1 cellular context compared by ENCODE assay signal in the genomic region with DNA sequence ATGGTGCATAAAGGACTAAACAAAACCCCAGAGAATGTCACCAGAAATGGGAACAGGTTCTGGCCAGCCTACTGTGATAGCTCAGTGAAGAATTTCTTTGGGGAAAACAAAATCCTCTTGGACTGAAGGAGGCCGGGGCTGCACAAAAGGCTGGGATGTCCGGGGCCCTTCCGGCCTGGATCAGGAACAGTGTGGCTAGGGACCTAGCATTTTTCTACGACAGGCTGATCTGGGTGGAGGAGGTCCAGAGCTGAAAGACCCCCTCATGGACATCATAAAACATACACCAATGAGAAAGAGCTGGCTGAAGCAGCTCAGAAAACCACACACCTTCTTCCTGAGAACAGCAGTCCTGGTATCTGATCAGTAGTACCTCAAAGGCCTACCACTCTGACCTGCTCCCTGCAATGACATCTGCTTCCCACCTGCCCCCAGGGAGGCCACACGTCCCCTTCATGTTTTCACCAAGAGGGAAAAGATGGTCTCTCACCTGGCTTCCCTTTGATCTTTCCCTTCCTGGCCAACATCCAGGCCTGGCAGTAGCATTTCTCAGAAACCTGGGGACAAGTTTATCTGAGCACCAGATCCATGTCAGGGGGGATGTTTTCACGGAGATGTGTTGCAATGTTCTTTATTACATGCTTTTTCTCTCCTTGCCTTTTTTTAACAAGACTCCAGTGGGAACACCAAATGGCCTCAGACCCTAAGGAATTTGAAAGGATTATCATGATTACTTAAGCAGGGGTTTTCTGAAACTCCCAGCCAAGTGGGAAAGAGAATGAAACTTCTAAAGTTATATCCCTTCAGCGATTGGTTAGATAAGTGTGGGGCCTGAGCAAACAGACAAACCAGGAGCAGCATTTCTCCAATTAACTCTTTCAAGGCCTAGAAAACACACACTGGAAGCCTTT.
TF ChIP-seq lines count a peak whose summit lies in the region.

No MANE protein-coding gene starts in this region.

TF ChIP-seq in HepG2, 621 proteins besides CTCF, POLR2A, EP300 and RAD21 (continued from another document and continues in another):
- TF ChIP-seq, protein P1, sequence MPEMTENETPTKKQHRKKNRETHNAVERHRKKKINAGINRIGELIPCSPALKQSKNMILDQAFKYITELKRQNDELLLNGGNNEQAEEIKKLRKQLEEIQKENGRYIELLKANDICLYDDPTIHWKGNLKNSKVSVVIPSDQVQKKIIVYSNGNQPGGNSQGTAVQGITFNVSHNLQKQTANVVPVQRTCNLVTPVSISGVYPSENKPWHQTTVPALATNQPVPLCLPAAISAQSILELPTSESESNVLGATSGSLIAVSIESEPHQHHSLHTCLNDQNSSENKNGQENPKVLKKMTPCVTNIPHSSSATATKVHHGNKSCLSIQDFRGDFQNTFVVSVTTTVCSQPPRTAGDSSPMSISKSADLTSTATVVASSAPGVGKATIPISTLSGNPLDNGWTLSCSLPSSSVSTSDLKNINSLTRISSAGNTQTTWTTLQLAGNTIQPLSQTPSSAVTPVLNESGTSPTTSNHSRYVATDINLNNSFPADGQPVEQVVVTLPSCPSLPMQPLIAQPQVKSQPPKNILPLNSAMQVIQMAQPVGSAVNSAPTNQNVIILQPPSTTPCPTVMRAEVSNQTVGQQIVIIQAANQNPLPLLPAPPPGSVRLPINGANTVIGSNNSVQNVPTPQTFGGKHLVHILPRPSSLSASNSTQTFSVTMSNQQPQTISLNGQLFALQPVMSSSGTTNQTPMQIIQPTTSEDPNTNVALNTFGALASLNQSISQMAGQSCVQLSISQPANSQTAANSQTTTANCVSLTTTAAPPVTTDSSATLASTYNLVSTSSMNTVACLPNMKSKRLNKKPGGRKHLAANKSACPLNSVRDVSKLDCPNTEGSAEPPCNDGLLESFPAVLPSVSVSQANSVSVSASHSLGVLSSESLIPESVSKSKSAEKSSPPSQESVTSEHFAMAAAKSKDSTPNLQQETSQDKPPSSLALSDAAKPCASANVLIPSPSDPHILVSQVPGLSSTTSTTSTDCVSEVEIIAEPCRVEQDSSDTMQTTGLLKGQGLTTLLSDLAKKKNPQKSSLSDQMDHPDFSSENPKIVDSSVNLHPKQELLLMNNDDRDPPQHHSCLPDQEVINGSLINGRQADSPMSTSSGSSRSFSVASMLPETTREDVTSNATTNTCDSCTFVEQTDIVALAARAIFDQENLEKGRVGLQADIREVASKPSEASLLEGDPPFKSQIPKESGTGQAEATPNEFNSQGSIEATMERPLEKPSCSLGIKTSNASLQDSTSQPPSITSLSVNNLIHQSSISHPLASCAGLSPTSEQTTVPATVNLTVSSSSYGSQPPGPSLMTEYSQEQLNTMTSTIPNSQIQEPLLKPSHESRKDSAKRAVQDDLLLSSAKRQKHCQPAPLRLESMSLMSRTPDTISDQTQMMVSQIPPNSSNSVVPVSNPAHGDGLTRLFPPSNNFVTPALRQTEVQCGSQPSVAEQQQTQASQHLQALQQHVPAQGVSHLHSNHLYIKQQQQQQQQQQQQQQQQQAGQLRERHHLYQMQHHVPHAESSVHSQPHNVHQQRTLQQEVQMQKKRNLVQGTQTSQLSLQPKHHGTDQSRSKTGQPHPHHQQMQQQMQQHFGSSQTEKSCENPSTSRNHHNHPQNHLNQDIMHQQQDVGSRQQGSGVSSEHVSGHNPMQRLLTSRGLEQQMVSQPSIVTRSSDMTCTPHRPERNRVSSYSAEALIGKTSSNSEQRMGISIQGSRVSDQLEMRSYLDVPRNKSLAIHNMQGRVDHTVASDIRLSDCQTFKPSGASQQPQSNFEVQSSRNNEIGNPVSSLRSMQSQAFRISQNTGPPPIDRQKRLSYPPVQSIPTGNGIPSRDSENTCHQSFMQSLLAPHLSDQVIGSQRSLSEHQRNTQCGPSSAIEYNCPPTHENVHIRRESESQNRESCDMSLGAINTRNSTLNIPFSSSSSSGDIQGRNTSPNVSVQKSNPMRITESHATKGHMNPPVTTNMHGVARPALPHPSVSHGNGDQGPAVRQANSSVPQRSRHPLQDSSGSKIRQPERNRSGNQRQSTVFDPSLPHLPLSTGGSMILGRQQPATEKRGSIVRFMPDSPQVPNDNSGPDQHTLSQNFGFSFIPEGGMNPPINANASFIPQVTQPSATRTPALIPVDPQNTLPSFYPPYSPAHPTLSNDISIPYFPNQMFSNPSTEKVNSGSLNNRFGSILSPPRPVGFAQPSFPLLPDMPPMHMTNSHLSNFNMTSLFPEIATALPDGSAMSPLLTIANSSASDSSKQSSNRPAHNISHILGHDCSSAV (CRISPR knock-in tag; IDR thresholded peaks at IDR 0.05; ENCODE audit: borderline replicate concordance): no peak
- TF ChIP-seq, protein P2, sequence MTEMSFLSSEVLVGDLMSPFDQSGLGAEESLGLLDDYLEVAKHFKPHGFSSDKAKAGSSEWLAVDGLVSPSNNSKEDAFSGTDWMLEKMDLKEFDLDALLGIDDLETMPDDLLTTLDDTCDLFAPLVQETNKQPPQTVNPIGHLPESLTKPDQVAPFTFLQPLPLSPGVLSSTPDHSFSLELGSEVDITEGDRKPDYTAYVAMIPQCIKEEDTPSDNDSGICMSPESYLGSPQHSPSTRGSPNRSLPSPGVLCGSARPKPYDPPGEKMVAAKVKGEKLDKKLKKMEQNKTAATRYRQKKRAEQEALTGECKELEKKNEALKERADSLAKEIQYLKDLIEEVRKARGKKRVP (CRISPR knock-in tag; IDR thresholded peaks at IDR 0.05): peak in 1 of 2 experiments; percentile 45; a peak in 1 of 4 replicates
- peak; percentile 61; the same call in 1 of the 2 replicates for TF ChIP-seq TFAP4 (IDR thresholded peaks at IDR 0.05; ENCODE audit: borderline replicate concordance, low read depth)
- no peak for TF ChIP-seq LRRFIP1 (CRISPR knock-in tag; conservative IDR thresholded peaks at IDR 0.05)
- 0 out of 2 replicates have a peak, but pooled peaks have one; percentile 60 for TF ChIP-seq HDAC1 (CRISPR knock-in tag; IDR thresholded peaks at IDR 0.05)
- no peak for TF ChIP-seq ZNF367 (CRISPR knock-in tag; IDR thresholded peaks at IDR 0.05; ENCODE audit: borderline replicate concordance)
- TF ChIP-seq GATA4 (IDR thresholded peaks at IDR 0.05; ENCODE audit: borderline replicate concordance, low read depth): peak; percentile 26; the same call in 1 of the 2 replicates
- peak; percentile 45; the same call in 1 of the 2 replicates for TF ChIP-seq NR2F6 (IDR thresholded peaks at IDR 0.05)
- TF ChIP-seq NR2F6 (CRISPR knock-in tag; IDR thresholded peaks at IDR 0.05): 0 out of 2 replicates have a peak, but pooled peaks have one; percentile 52
- TF ChIP-seq ZBTB34 (CRISPR knock-in tag; IDR thresholded peaks at IDR 0.05): peak; percentile 54; the same call in 1 of the 2 replicates
- no peak for TF ChIP-seq SOX6 (IDR thresholded peaks at IDR 0.05)
- peak; percentile 54 for TF ChIP-seq SOX6 (CRISPR knock-in tag; IDR thresholded peaks at IDR 0.05)
- TF ChIP-seq ZNF543 (CRISPR knock-in tag; IDR thresholded peaks at IDR 0.05): no peak
- no peak for TF ChIP-seq AKAP8 (CRISPR knock-in tag; IDR thresholded peaks at IDR 0.05)
- TF ChIP-seq ZFP36L2 (CRISPR knock-in tag; IDR thresholded peaks at IDR 0.05): no peak
- TF ChIP-seq ZNF652 (CRISPR knock-in tag; IDR thresholded peaks at IDR 0.05; ENCODE audit: borderline replicate concordance, low read depth): peak; percentile 94
- TF ChIP-seq MIER3 (CRISPR knock-in tag; IDR thresholded peaks at IDR 0.05; ENCODE audit: borderline replicate concordance): peak; percentile 33; the same call in 1 of the 2 replicates
- no peak for TF ChIP-seq ZNF207 (IDR thresholded peaks at IDR 0.05; ENCODE audit: borderline replicate concordance)
- 0 out of 2 replicates have a peak, but pooled peaks have one; percentile 22 for TF ChIP-seq GFI1 (CRISPR knock-in tag; IDR thresholded peaks at IDR 0.05; ENCODE audit: borderline replicate concordance)
- peak; percentile 63 for TF ChIP-seq SALL1 (CRISPR knock-in tag; IDR thresholded peaks at IDR 0.05)
- TF ChIP-seq, protein P3, sequence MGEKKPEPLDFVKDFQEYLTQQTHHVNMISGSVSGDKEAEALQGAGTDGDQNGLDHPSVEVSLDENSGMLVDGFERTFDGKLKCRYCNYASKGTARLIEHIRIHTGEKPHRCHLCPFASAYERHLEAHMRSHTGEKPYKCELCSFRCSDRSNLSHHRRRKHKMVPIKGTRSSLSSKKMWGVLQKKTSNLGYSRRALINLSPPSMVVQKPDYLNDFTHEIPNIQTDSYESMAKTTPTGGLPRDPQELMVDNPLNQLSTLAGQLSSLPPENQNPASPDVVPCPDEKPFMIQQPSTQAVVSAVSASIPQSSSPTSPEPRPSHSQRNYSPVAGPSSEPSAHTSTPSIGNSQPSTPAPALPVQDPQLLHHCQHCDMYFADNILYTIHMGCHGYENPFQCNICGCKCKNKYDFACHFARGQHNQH (CRISPR knock-in tag; IDR thresholded peaks at IDR 0.05): peak; percentile 34; the same call in 1 of the 2 replicates
- TF ChIP-seq, protein P4, sequence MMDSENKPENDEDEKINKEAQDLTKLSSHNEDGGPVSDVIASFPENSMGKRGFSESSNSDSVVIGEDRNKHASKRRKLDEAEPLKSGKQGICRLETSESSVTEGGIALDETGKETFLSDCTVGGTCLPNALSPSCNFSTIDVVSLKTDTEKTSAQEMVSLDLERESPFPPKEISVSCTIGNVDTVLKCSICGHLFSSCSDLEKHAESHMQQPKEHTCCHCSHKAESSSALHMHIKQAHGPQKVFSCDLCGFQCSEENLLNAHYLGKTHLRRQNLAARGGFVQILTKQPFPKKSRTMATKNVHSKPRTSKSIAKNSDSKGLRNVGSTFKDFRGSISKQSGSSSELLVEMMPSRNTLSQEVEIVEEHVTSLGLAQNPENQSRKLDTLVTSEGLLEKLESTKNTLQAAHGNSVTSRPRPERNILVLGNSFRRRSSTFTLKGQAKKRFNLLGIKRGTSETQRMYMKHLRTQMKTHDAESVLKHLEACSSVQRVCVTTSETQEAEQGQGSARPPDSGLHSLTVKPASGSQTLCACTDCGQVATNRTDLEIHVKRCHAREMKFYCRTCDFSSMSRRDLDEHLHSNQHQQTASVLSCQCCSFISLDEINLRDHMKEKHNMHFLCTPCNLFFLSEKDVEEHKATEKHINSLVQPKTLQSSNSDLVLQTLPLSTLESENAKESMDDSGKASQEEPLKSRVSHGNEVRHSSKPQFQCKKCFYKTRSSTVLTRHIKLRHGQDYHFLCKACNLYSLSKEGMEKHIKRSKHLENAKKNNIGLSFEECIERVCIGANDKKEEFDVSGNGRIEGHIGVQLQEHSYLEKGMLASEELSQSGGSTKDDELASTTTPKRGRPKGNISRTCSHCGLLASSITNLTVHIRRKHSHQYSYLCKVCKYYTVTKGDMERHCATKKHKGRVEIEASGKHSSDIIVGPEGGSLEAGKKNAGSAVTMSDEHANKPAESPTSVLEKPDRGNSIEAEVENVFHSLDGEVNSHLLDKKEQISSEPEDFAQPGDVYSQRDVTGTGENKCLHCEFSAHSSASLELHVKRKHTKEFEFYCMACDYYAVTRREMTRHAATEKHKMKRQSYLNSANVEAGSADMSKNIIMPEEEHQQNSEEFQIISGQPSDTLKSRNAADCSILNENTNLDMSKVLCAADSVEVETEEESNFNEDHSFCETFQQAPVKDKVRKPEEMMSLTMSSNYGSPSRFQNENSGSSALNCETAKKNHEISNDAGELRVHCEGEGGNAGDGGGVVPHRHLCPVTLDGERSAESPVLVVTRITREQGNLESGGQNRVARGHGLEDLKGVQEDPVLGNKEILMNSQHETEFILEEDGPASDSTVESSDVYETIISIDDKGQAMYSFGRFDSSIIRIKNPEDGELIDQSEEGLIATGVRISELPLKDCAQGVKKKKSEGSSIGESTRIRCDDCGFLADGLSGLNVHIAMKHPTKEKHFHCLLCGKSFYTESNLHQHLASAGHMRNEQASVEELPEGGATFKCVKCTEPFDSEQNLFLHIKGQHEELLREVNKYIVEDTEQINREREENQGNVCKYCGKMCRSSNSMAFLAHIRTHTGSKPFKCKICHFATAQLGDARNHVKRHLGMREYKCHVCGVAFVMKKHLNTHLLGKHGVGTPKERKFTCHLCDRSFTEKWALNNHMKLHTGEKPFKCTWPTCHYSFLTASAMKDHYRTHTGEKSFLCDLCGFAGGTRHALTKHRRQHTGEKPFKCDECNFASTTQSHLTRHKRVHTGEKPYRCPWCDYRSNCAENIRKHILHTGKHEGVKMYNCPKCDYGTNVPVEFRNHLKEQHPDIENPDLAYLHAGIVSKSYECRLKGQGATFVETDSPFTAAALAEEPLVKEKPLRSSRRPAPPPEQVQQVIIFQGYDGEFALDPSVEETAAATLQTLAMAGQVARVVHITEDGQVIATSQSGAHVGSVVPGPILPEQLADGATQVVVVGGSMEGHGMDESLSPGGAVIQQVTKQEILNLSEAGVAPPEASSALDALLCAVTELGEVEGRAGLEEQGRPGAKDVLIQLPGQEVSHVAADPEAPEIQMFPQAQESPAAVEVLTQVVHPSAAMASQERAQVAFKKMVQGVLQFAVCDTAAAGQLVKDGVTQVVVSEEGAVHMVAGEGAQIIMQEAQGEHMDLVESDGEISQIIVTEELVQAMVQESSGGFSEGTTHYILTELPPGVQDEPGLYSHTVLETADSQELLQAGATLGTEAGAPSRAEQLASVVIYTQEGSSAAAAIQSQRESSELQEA (CRISPR knock-in tag; IDR thresholded peaks at IDR 0.05; ENCODE audit: not compliant biosample characterization): no peak
- 0 out of 2 replicates have a peak, but pooled peaks have one; percentile 44 for TF ChIP-seq TARDBP (CRISPR knock-in tag; IDR thresholded peaks at IDR 0.05)
- no peak for TF ChIP-seq SOX13 (IDR thresholded peaks at IDR 0.05)
- TF ChIP-seq SOX13 (CRISPR knock-in tag; conservative IDR thresholded peaks at IDR 0.05 in 1 of 2, IDR thresholded peaks at IDR 0.05 in 1 of 2): peak in 1 of 2 experiments; percentile 58; a peak in 1 of 4 replicates
